ENCODE assay signal across 32 cellular contexts in genomic region chr9:117424291-117424690, GRCh38. TPM values are rescaled to one million over a fixed set of nuclear protein-coding genes. Genes with fewer than 3 reads are reported as not detected.
DNase-seq lines count a peak whose midpoint lies in the region; ATAC-seq, FAIRE-seq and TF ChIP-seq lines count a peak whose summit lies in the region.
"Had no signal": no experiment of that assay in that cellular context is flagged by ENCODE, and none has a peak within 500 bp of the region (broad histone marks: within the 10 kb centered on the region; RNA-seq: fewer than 3 reads in every experiment).

No MANE protein-coding gene starts in this region.

- no peaks in the 10 kb centered on the region for H3K79me2 ChIP-seq in K562 (ENCODE audit: control insufficient read depth, insufficient read depth, low read length)
- H3K79me2 ChIP-seq in H1 (ENCODE audit: control insufficient read depth in 1 of 2, insufficient read depth in 2 of 2, low read length in 2 of 2): no peaks in the 10 kb centered on the region

- H3K4me3 ChIP-seq in K562 (no peak overlapping the region), H1 (ENCODE audit: extremely low read depth in 1 of 4, insufficient read depth in 2 of 4, low read depth in 3 of 4, low read length in 4 of 4) (no peak overlapping the region), pancreas (no peak overlapping the region)
- H3K4me3 ChIP-seq: A549; BLaER1; BLaER1 treated with 17β-estradiol and CSF1 and Interleukin-3, amounts not matched to agents 10 nM and 100 nM had no signal

- CTCF ChIA-PET in K562 (lab: Yijun Ruan, JAX; ENCODE audit: low intra/inter-chr PET ratio) (no interaction called here), H1 (lab: Charles Lee; ENCODE audit: partially characterized antibody) (interaction anchor here (1.0 to 2.6 kb wide), 10 partner anchors 9 to 177 kb away, joined by 3 to 13 read pairs (median 6); no protein-coding TSS in a partner anchor)

- POLR2A ChIA-PET in K562 (lab: Yijun Ruan, JAX): no interaction called here
- POLR2A ChIA-PET in H1 (lab: Charles Lee; ENCODE audit: partially characterized antibody): interaction anchor here (1.6 kb wide), 1 partner anchor 10 kb away, joined by 3 read pairs; the partner anchor contains the start of gene ASTN2

- H3K9ac ChIP-seq in K562 (ENCODE audit: insufficient read depth in 1 of 2, low read depth in 2 of 2, low read length in 2 of 2) (no peak overlapping the region), H1 (replicated peaks in 1 of 4; ENCODE audit: extremely low read depth in 1 of 4, low read depth in 3 of 4, low read length in 3 of 4) (no peak overlapping the region)
- H3K9ac ChIP-seq: BLaER1; BLaER1 treated with 17β-estradiol and CSF1 and Interleukin-3, amounts not matched to agents 10 nM and 100 nM had no signal

- TF ChIP-seq RAD21 in K562 (CRISPR knock-in tag; conservative IDR thresholded peaks at IDR 0.05 in 1 of 2, IDR thresholded peaks at IDR 0.05 in 1 of 2) (no peak), H1 (IDR thresholded peaks at IDR 0.05 in 1 of 2, conservative IDR thresholded peaks at IDR 0.05 in 1 of 2; ENCODE audit: low read depth in 2 of 2, low read length in 2 of 2) (no peak)

- H2BK120ac ChIP-seq in H1 (replicated peaks; ENCODE audit: low read depth, low read length): no peak overlapping the region

- H2BK20ac ChIP-seq in H1 (ENCODE audit: low read length): no peak overlapping the region

- TF ChIP-seq EP300 in K562 (IDR thresholded peaks at IDR 0.05; ENCODE audit: low read length): no peak
- TF ChIP-seq EP300 in H1 (IDR thresholded peaks at IDR 0.05; ENCODE audit: borderline replicate concordance in 1 of 2, low read depth in 2 of 2, low read length in 2 of 2): no peak

- H3K18ac ChIP-seq in H1 (ENCODE audit: extremely low read depth, low read length): no peak overlapping the region

- no peak overlapping the region for H3K56ac ChIP-seq in H1 (replicated peaks; ENCODE audit: insufficient read length, low read depth, low read length)

- intact Hi-C loops in K562 (cut with micrococcal nuclease): no loop called here
- intact Hi-C loops in pancreas (cut with DNase I): no loop called here

- H2BK5ac ChIP-seq in H1 (ENCODE audit: low read depth, low read length): no peak overlapping the region

- no peak overlapping the region for H2AK5ac ChIP-seq in H1 (ENCODE audit: low read depth, low read length)

- H2BK12ac ChIP-seq in H1 (ENCODE audit: low read depth, low read length): no peak overlapping the region

- H4K8ac ChIP-seq in H1 (ENCODE audit: extremely low read depth, insufficient read depth, low read length): no peak overlapping the region

- H4K20me1 ChIP-seq in K562 (replicated peaks; ENCODE audit: control insufficient read depth, insufficient read depth, low read length) (no peaks in the 10 kb centered on the region), H1 (replicated peaks in 1 of 2; ENCODE audit: control insufficient read depth in 1 of 2, insufficient read depth in 2 of 2, low read length in 2 of 2) (no peaks in the 10 kb centered on the region)
- H4K20me1 ChIP-seq: BLaER1; BLaER1 treated with 17β-estradiol and CSF1 and Interleukin-3, amounts not matched to agents 10 nM and 100 nM had no signal

- no peak overlapping the region for H4K5ac ChIP-seq in H1 (ENCODE audit: insufficient read length, low read depth, low read length)

- no peaks in the 10 kb centered on the region for H3K23me2 ChIP-seq in H1 (ENCODE audit: low read depth, low read length)

- FAIRE-seq in K562 (lab: Jason Lieb, UNC) (no peak), H1 (lab: Jason Lieb, UNC) (no peak), pancreas (lab: Jason Lieb, UNC) (no peak)
- FAIRE-seq: A204.1, A549, D721Med had no signal

- no TSS peak for BruUV-seq in K562 (replicated peaks; lab: Mats Ljungman, UMichigan)

- H2AFZ ChIP-seq in K562 (ENCODE audit: low read depth, low read length) (no peak overlapping the region), H1 (ENCODE audit: low read length) (no peak overlapping the region)

- 0% methylated on average over 1 of the region's 1 CpG for WGBS in K562 (ENCODE audit: insufficient coverage, low coverage, missing lambda C conversion rate)
- WGBS in H1 (ENCODE audit: extremely low coverage in 1 of 2, insufficient coverage in 1 of 2, insufficient read length in 1 of 2, insufficient replicate concordance in 2 of 2, low coverage in 1 of 2, low lambda C conversion rate in 2 of 2, missing lambda C conversion rate in 1 of 2), 2 experiments: 82% methylated on average over 1 of the region's 1 CpG; no CpG with 5 or more reads in 1 of the 2 experiments
- WGBS in pancreas, 2 donors: 64 to 73% methylated on average over 1 of the region's 1 CpG

- H3K4me2 ChIP-seq in K562 (ENCODE audit: insufficient read depth, low read length): no peak overlapping the region
- no peak overlapping the region for H3K4me2 ChIP-seq in H1 (ENCODE audit: insufficient read depth in 1 of 2, low read depth in 2 of 2, low read length in 2 of 2)
- H3K4me2 ChIP-seq: A549; BLaER1; BLaER1 treated with 17β-estradiol and CSF1 and Interleukin-3, amounts not matched to agents 10 nM and 100 nM had no signal

- H3K9me1 ChIP-seq in K562 (ENCODE audit: control insufficient read depth, insufficient read depth, low read length): no peaks in the 10 kb centered on the region

- H3K79me1 ChIP-seq in H1 (ENCODE audit: low read depth, low read length): no peaks in the 10 kb centered on the region

- no peak overlapping the region for H4K91ac ChIP-seq in H1 (replicated peaks; ENCODE audit: insufficient read length, low read length)

- TF ChIP-seq CTCF in K562 (IDR thresholded peaks at IDR 0.05 in 2 of 3, conservative IDR thresholded peaks at IDR 0.05 in 1 of 3; ENCODE audit: insufficient read depth in 2 of 3, low read depth in 1 of 3, low read length in 3 of 3) (no peak), H1 (IDR thresholded peaks at IDR 0.05; ENCODE audit: control extremely low read depth in 1 of 3, insufficient read depth in 1 of 3, low read depth in 1 of 3, low read length in 3 of 3) (no peak), pancreas (IDR thresholded peaks at IDR 0.05) (no peak)

- H3K4me1 ChIP-seq in K562 (replicated peaks in 1 of 2; ENCODE audit: control insufficient read depth in 2 of 2, insufficient read depth in 2 of 2, low read length in 2 of 2): no peaks in the 10 kb centered on the region
- no peaks in the 10 kb centered on the region for H3K4me1 ChIP-seq in H1 (replicated peaks in 1 of 4; ENCODE audit: control insufficient read depth in 3 of 4, insufficient read depth in 4 of 4, low read length in 3 of 4)
- H3K4me1 ChIP-seq in pancreas: no peaks in the 10 kb centered on the region
- H3K4me1 ChIP-seq: A549, BE2C, BLaER1, Caco-2 had no signal

- in situ Hi-C loops in K562 (cut with MboI): no loop called here

- H3K27ac ChIP-seq in K562 (ENCODE audit: extremely low read depth, low read depth, low read length) (no peak overlapping the region), H1 (ENCODE audit: low read depth, low read length) (no peak overlapping the region), pancreas (no peak overlapping the region)
- H3K27ac ChIP-seq: 22Rv1; A549; BLaER1; BLaER1 treated with 17β-estradiol and CSF1 and Interleukin-3, amounts not matched to agents 10 nM and 100 nM; C4-2B had no signal

- H3K9me3 ChIP-seq in K562 (replicated peaks; ENCODE audit: control insufficient read depth, insufficient read depth, low read depth, low read length): no peaks in the 10 kb centered on the region
- H3K9me3 ChIP-seq in H1 (ENCODE audit: insufficient read depth in 2 of 2, low read depth in 1 of 2, low read length in 1 of 2): no peaks in the 10 kb centered on the region
- H3K9me3 ChIP-seq in pancreas: no peaks in the 10 kb centered on the region
- H3K9me3 ChIP-seq: A549; BE2C; BLaER1; BLaER1 treated with 17β-estradiol and CSF1 and Interleukin-3, amounts not matched to agents 10 nM and 100 nM; Caco-2 had no signal

- ATAC-seq in K562: no peak
- ATAC-seq in pancreas: no peak
- ATAC-seq: A549; CD8-positive, alpha-beta T cell had no signal

- TF ChIP-seq POLR2A in K562 (conservative IDR thresholded peaks at IDR 0.05): no peak
- no peak for TF ChIP-seq POLR2A in H1 (IDR thresholded peaks at IDR 0.05; ENCODE audit: control extremely low read depth in 1 of 2, low read depth in 2 of 2, low read length in 2 of 2)

- no peak overlapping the region for H3K23ac ChIP-seq in H1 (ENCODE audit: insufficient read length)

- no peak overlapping the region for H3K14ac ChIP-seq in H1 (ENCODE audit: insufficient read length)

- H3K4ac ChIP-seq in H1 (replicated peaks; ENCODE audit: insufficient read length, low read depth, low read length): no peak overlapping the region

- H3K27me3 ChIP-seq in K562 (ENCODE audit: control insufficient read depth in 2 of 2, insufficient read depth in 2 of 2, low read length in 2 of 2) (no peaks in the 10 kb centered on the region), H1 (replicated peaks in 1 of 4; ENCODE audit: control insufficient read depth in 3 of 4, extremely low read depth in 1 of 4, insufficient read depth in 3 of 4, low read length in 3 of 4) (no peaks in the 10 kb centered on the region; a peak in 2 of 7 replicates), pancreas (no peaks in the 10 kb centered on the region)
- H3K27me3 ChIP-seq: BE2C; BLaER1; BLaER1 treated with 17β-estradiol and CSF1 and Interleukin-3, amounts not matched to agents 10 nM and 100 nM had no signal

- no peak overlapping the region for H2BK15ac ChIP-seq in H1 (ENCODE audit: low read length)

- H3K36me3 ChIP-seq in K562 (ENCODE audit: control insufficient read depth, insufficient read depth, low read length): no peaks in the 10 kb centered on the region
- H3K36me3 ChIP-seq in H1 (ENCODE audit: control insufficient read depth in 2 of 4, insufficient read depth in 4 of 4, low read length in 3 of 4): no peaks in the 10 kb centered on the region
- no peaks in the 10 kb centered on the region for H3K36me3 ChIP-seq in pancreas
- H3K36me3 ChIP-seq: BE2C; BLaER1; BLaER1 treated with 17β-estradiol and CSF1 and Interleukin-3, amounts not matched to agents 10 nM and 100 nM had no signal

- DNase-seq in K562 (ENCODE audit: extremely low read depth in 1 of 4, low spot score in 3 of 4) (no peak), H1 (ENCODE audit: low read depth in 1 of 2, low spot score in 2 of 2) (no peak), pancreas (no peak)
- DNase-seq in NK-92 treated with Interleukin-12 subunit alpha and Interleukin-12 subunit beta, amount 100 ng/mL, for 24 hours (lab: John Stamatoyannopoulos, UW): no peak
- DNase-seq: 8988T; ACHN; AML-193; BE2C; C1 segment of cervical spinal cord; Caco-2; Calu3; CD4-positive, alpha-beta memory T cell; CD4-positive, alpha-beta T cell; CD4-positive, CD25-positive, alpha-beta regulatory T cell; CD8-positive, alpha-beta memory T cell; CD8-positive, alpha-beta T cell; COR-L47; DMS 273 treated with DMSO at 0.1 percent for 48 hours; DMS153; DMS53; DMS79; DMS79 treated with DMSO at 0.1 percent for 48 hours; DND-41; EL had no signal

RNA-seq across cellular contexts. Expression of gene ASTN2, which starts 9.4 kb away (rescaled TPM):
- 8.4 and 10.1 TPM in 2 replicates for total RNA-seq in K562 (2011; cell fraction: chromatin; rRNA removed; ENCODE audit: low replicate concordance)
- total RNA-seq in K562 (2011; cell fraction: nucleolus; rRNA removed): 7.5 and 8.0 TPM in 2 replicates
- 7.6 and 8.4 TPM in 2 replicates for total RNA-seq in K562 (2011; cell fraction: nucleoplasm; rRNA removed)
- total RNA-seq in K562 (2014; rRNA removed) (2.1 and 3.1 TPM in 2 replicates), K562 (2014; rRNA removed; fragmentation: Illumina TruSeq; extraction: Trizol) (1.5 and 1.9 TPM in 2 replicates), K562 (2015; rRNA removed; fragmentation: Illumina TruSeq; extraction: Trizol) (2.0 and 2.1 TPM in 2 replicates), K562 (2021) (1.9 and 2.0 TPM in 2 replicates), pancreas (10 to 100 TPM in 1 of 6 donors, 1 to 10 TPM in 5; 3.1 to 11.9 (median 6.9) TPM)
- polyA plus RNA-seq in K562 (2011; rRNA removed) (2.5 and 3.5 TPM in 2 replicates), K562 (2014; fragmentation: Illumina TruSeq; extraction: Trizol) (1.1 and 1.5 TPM in 2 replicates), K562 (2014; fragmentation: Nextera tagmentation; extraction: Ambion mirVana) (under 1 TPM; 0.56 to 0.74 TPM), K562 (2014; rRNA removed) (1.7 and 2.1 TPM in 2 replicates), H1 (2011; rRNA removed) (8.2 and 10.1 TPM in 2 replicates), pancreas (1 to 10 TPM; 1.3 to 2.6 TPM)
- 2.0 and 2.9 TPM in 2 replicates for polyA plus RNA-seq in K562 (2011; cell fraction: cytosol; rRNA removed)
- polyA plus RNA-seq in K562 (2011; cell fraction: nucleus; rRNA removed): 2.3 and 3.8 TPM in 2 replicates
- polyA plus RNA-seq in K562 (2012): 1.3 and 1.5 TPM in 2 replicates
- polyA minus RNA-seq in K562 (2011; rRNA and poly(A)+ RNA removed): 5.5 and 6.6 TPM in 2 replicates
- polyA minus RNA-seq in K562 (2011; cell fraction: cytosol; rRNA and poly(A)+ RNA removed): 2.5 and 2.6 TPM in 2 replicates
- 9.6 and 10.3 TPM in 2 replicates for polyA minus RNA-seq in K562 (2011; cell fraction: nucleus; rRNA and poly(A)+ RNA removed)
- total RNA-seq in H1 (2021; fragmentation: NEBNext Ultra II Directional; extraction: Animal tissue kit (Norgen Biotek cat#: 25700)): 13.7 and 14.8 TPM in 2 replicates
- polyA plus RNA-seq in H1 (2011; cell fraction: cytosol; rRNA removed): 12.2 TPM
- polyA plus RNA-seq in H1 (2011; cell fraction: nucleus; rRNA removed): 21.5 TPM
- polyA plus RNA-seq in H1 (2012, experiment 1 of 2): 10.8 to 14.8 TPM (median 13.1 TPM) in 4 replicates
- polyA plus RNA-seq in H1 (2012, experiment 2 of 2): 9.5 TPM
- polyA plus RNA-seq in H1 (2013, experiment 1 of 2): 8.0 TPM
- polyA plus RNA-seq in H1 (2013, experiment 2 of 2): 7.5 TPM
- 44.7 and 48.6 TPM in 2 replicates for polyA minus RNA-seq in H1 (2011; rRNA and poly(A)+ RNA removed)
- polyA minus RNA-seq in H1 (2011; cell fraction: cytosol; rRNA and poly(A)+ RNA removed): 16.3 TPM
- polyA minus RNA-seq in H1 (2011; cell fraction: nucleus; rRNA and poly(A)+ RNA removed): 82.7 TPM
- polyA plus RNA-seq: CD14-positive monocyte had no signal

Comparison
In these comparisons a context has a peak if more than half of its experiments do, and no peak if none do; other contexts are left out.
1. Of the 49 proteins assayed by ChIP-seq in both K562 and H1: peak only in K562: none; only in H1: KDM1A; in both: none; in neither: 48.